Comparison of ENCODE assay signal across 20 cellular contexts in the genomic region with DNA sequence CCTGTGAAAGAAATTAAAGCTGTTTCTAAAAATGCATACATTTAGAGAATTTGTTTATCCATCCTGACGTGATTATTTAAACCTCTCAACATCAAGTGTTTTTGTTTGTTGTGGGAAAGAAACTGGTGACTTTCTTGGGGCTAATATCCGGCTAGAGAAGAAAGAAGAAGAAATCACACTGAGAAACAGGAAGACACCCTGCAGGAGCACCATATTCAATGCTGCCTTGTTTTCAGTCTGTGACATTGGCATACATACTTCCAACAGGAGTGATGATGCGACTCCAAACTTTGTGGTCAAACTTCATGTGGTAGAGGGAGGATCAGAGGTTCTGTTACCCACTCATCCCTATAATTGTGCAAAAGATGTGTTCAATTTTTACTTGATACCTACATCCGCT.
"Had no signal": no experiment of that assay in that cellular context is flagged by ENCODE, and none has a peak within 500 bp of the region (broad histone marks: within the 10 kb centered on the region; RNA-seq: fewer than 3 reads in every experiment).

No MANE protein-coding gene starts in this region.

- H3K27ac Mint-ChIP-seq: activated naive CD4-positive, alpha-beta T cell treated with anti-CD3 and anti-CD28 coated beads, Interleukin-2, amount 50 U/mL, for 24 hours; memory B cell; natural killer cell; stimulated activated naive B cell treated with anti-CD40 and anti-IgM and Interleukin-4, amounts not matched to agents 10 μg/mL and 1 μg/mL and 100 μg/mL, for 72 hours had no signal

- DNase-seq: activated CD4-positive, alpha-beta T cell treated with anti-CD3 and anti-CD28 coated beads, Interleukin-2, amount 50 U/mL, for 1 hour; activated CD8-positive, alpha-beta memory T cell treated with anti-CD3 and anti-CD28 coated beads, Interleukin-2, amount 50 U/mL, for 48 hours; activated gamma-delta T cell; erythroblast; heart left ventricle; natural killer cell; sigmoid colon; stimulated activated naive B cell treated with anti-CD40 and anti-IgM and Interleukin-4, amounts not matched to agents 10 μg/mL and 1 μg/mL and 100 μg/mL, for 72 hours; T-helper 1 cell; T-helper 9 cell; upper lobe of right lung had no signal

- H3K36me3 ChIP-seq: ascending aorta, gastroesophageal sphincter, heart left ventricle, neutrophil, sigmoid colon, thoracic aorta, upper lobe of right lung had no signal

- H3K27ac ChIP-seq: ascending aorta, coronary artery, gastroesophageal sphincter, neutrophil, sigmoid colon, thoracic aorta, upper lobe of right lung had no signal

- H3K9me3 Mint-ChIP-seq: activated naive CD4-positive, alpha-beta T cell treated with anti-CD3 and anti-CD28 coated beads, Interleukin-2, amount 50 U/mL, for 24 hours; central memory CD8-positive, alpha-beta T cell; memory B cell; natural killer cell had no signal

- H3K27me3 ChIP-seq: ascending aorta, gastroesophageal sphincter, heart left ventricle, neutrophil, sigmoid colon, upper lobe of right lung had no signal

- H3K4me1 Mint-ChIP-seq: activated naive CD4-positive, alpha-beta T cell treated with anti-CD3 and anti-CD28 coated beads, Interleukin-2, amount 50 U/mL, for 24 hours; central memory CD8-positive, alpha-beta T cell; memory B cell; natural killer cell; stimulated activated naive B cell treated with anti-CD40 and anti-IgM and Interleukin-4, amounts not matched to agents 10 μg/mL and 1 μg/mL and 100 μg/mL, for 72 hours had no signal

- ATAC-seq: activated CD4-positive, CD25-positive, alpha-beta regulatory T cell treated with anti-CD3 and anti-CD28 coated beads, Interleukin-2, amount 50 U/mL, for 24 hours; gastroesophageal sphincter; natural killer cell; stimulated activated naive B cell treated with anti-CD40 and anti-IgM and Interleukin-4, amounts not matched to agents 10 μg/mL and 1 μg/mL and 100 μg/mL, for 72 hours; upper lobe of right lung had no signal

- H3K27me3 Mint-ChIP-seq: activated naive CD4-positive, alpha-beta T cell treated with anti-CD3 and anti-CD28 coated beads, Interleukin-2, amount 50 U/mL, for 24 hours; central memory CD8-positive, alpha-beta T cell; memory B cell; stimulated activated naive B cell treated with anti-CD40 and anti-IgM and Interleukin-4, amounts not matched to agents 10 μg/mL and 1 μg/mL and 100 μg/mL, for 72 hours had no signal

- H3K36me3 Mint-ChIP-seq: activated naive CD4-positive, alpha-beta T cell treated with anti-CD3 and anti-CD28 coated beads, Interleukin-2, amount 50 U/mL, for 24 hours; memory B cell; natural killer cell had no signal

- H3K4me3 ChIP-seq: ascending aorta, coronary artery, gastroesophageal sphincter, heart left ventricle, sigmoid colon, thoracic aorta, upper lobe of right lung had no signal

- H3K4me1 ChIP-seq: ascending aorta, upper lobe of right lung had no signal

- H3K4me3 Mint-ChIP-seq: activated naive CD4-positive, alpha-beta T cell treated with anti-CD3 and anti-CD28 coated beads, Interleukin-2, amount 50 U/mL, for 24 hours; central memory CD8-positive, alpha-beta T cell; memory B cell; natural killer cell; stimulated activated naive B cell treated with anti-CD40 and anti-IgM and Interleukin-4, amounts not matched to agents 10 μg/mL and 1 μg/mL and 100 μg/mL, for 72 hours had no signal

- H3K9me3 ChIP-seq: ascending aorta, gastroesophageal sphincter, heart left ventricle, neutrophil, sigmoid colon, thoracic aorta, upper lobe of right lung had no signal
